In genomic region chr7:84633-85020, GRCh38 we compare ENCODE assay signal across 19 cellular contexts.
"Had no signal": no experiment of that assay in that cellular context is flagged by ENCODE, and none has a peak within 500 bp of the region (broad histone marks: within the 10 kb centered on the region; RNA-seq: fewer than 3 reads in every experiment).

No MANE protein-coding gene starts in this region.

- H3K27ac Mint-ChIP-seq: activated CD4-positive, alpha-beta memory T cell treated with anti-CD3 and anti-CD28 coated beads for 36 hours; activated naive CD8-positive, alpha-beta T cell; memory B cell; stimulated activated naive CD8-positive, alpha-beta T cell treated with anti-CD3 and anti-CD28 coated beads, Interleukin-15, Interleukin-2, amounts not matched to agents 100 ng/mL and 50 ng/mL, for 24 hours had no signal

- H3K4me3 Mint-ChIP-seq: activated CD4-positive, alpha-beta memory T cell treated with anti-CD3 and anti-CD28 coated beads for 36 hours; activated naive CD8-positive, alpha-beta T cell; central memory CD8-positive, alpha-beta T cell; memory B cell; nephron; stimulated activated naive CD8-positive, alpha-beta T cell treated with anti-CD3 and anti-CD28 coated beads, Interleukin-15, Interleukin-2, amounts not matched to agents 100 ng/mL and 50 ng/mL, for 24 hours had no signal

- H3K36me3 Mint-ChIP-seq: activated CD4-positive, alpha-beta memory T cell treated with anti-CD3 and anti-CD28 coated beads for 36 hours; activated naive CD8-positive, alpha-beta T cell; memory B cell had no signal

- H3K27me3 ChIP-seq: tibial artery had no signal

- H3K27me3 Mint-ChIP-seq: stimulated activated naive CD8-positive, alpha-beta T cell treated with anti-CD3 and anti-CD28 coated beads, Interleukin-15, Interleukin-2, amounts not matched to agents 100 ng/mL and 50 ng/mL, for 24 hours had no signal

- H3K4me3 ChIP-seq: esophagus squamous epithelium, heart left ventricle, spleen, tibial artery had no signal

- ATAC-seq: heart left ventricle had no signal

- H3K9ac ChIP-seq: SK-N-SH had no signal

- DNase-seq: activated CD4-positive, alpha-beta memory T cell treated with anti-CD3 and anti-CD28 coated beads for 36 hours; activated CD4-positive, alpha-beta T cell treated with anti-CD3 and anti-CD28 coated beads for 48 hours; activated naive CD4-positive, alpha-beta T cell; activated T-cell treated with anti-CD3 and anti-CD28 coated beads for 4 hours; esophagus squamous epithelium; heart left ventricle; nucleus accumbens; SK-N-SH; stimulated activated CD4-positive, alpha-beta T cell treated with anti-CD3 and anti-CD28 coated beads, Interleukin-4, amount 100 ng/mL, for 1 hour; T-helper 2 cell had no signal

- H3K4me1 Mint-ChIP-seq: central memory CD8-positive, alpha-beta T cell had no signal

- FAIRE-seq: astrocyte, colon had no signal

- H3K36me3 ChIP-seq: esophagus squamous epithelium, heart left ventricle, spleen, tibial artery had no signal

- H3K27ac ChIP-seq: esophagus squamous epithelium, heart left ventricle, spleen, tibial artery had no signal

- H3K9me3 ChIP-seq: esophagus squamous epithelium, heart left ventricle, SK-N-SH, spleen, tibial artery had no signal

- H3K9me3 Mint-ChIP-seq: activated CD4-positive, alpha-beta memory T cell treated with anti-CD3 and anti-CD28 coated beads for 36 hours; central memory CD8-positive, alpha-beta T cell; memory B cell; nephron; stimulated activated naive CD8-positive, alpha-beta T cell treated with anti-CD3 and anti-CD28 coated beads, Interleukin-15, Interleukin-2, amounts not matched to agents 100 ng/mL and 50 ng/mL, for 24 hours had no signal

- H3K4me2 ChIP-seq: SK-N-SH had no signal
